In the genomic region with DNA sequence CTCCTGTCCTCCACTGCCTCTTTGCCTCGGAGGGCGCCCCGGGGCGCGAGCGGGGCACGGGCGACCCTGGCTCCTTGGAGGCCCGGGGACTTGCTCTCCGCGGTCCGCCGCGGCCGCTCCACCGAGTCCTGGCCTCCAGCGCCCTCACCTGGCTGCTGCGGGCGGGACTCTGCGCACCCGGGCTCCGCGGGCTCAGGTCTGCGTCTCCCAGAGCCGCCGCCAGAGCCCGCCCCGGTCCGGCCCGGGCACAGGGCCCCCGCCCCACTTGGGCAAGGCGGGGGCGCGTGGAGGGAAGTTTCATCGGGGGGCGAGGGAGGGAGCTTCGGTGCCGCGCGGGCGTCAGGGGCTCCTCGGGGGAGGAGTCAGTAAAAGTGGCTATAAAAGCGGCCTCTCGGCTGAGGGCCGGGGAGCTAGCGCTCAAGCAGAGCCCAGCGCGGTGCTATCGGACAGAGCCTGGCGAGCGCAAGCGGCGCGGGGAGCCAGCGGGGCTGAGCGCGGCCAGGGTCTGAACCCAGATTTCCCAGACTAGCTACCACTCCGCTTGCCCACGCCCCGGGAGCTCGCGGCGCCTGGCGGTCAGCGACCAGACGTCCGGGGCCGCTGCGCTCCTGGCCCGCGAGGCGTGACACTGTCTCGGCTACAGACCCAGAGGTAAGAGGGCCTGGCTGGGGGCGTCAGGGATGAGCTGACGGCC, we compare ENCODE assay signal across 1 cellular context.
TF ChIP-seq lines count a peak whose summit lies in the region.

A gene with protein sequence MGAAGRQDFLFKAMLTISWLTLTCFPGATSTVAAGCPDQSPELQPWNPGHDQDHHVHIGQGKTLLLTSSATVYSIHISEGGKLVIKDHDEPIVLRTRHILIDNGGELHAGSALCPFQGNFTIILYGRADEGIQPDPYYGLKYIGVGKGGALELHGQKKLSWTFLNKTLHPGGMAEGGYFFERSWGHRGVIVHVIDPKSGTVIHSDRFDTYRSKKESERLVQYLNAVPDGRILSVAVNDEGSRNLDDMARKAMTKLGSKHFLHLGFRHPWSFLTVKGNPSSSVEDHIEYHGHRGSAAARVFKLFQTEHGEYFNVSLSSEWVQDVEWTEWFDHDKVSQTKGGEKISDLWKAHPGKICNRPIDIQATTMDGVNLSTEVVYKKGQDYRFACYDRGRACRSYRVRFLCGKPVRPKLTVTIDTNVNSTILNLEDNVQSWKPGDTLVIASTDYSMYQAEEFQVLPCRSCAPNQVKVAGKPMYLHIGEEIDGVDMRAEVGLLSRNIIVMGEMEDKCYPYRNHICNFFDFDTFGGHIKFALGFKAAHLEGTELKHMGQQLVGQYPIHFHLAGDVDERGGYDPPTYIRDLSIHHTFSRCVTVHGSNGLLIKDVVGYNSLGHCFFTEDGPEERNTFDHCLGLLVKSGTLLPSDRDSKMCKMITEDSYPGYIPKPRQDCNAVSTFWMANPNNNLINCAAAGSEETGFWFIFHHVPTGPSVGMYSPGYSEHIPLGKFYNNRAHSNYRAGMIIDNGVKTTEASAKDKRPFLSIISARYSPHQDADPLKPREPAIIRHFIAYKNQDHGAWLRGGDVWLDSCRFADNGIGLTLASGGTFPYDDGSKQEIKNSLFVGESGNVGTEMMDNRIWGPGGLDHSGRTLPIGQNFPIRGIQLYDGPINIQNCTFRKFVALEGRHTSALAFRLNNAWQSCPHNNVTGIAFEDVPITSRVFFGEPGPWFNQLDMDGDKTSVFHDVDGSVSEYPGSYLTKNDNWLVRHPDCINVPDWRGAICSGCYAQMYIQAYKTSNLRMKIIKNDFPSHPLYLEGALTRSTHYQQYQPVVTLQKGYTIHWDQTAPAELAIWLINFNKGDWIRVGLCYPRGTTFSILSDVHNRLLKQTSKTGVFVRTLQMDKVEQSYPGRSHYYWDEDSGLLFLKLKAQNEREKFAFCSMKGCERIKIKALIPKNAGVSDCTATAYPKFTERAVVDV (N-terminal part only) (plus strand): TSS at position 407 of the 694 bp plus-strand sequence. CDS start 94,510 bp downstream, outside the sequence.

TF ChIP-seq in GM12878, 131 proteins besides CTCF, POLR2A, EP300 and RAD21 (continued from another document):
- TF ChIP-seq, protein P1, sequence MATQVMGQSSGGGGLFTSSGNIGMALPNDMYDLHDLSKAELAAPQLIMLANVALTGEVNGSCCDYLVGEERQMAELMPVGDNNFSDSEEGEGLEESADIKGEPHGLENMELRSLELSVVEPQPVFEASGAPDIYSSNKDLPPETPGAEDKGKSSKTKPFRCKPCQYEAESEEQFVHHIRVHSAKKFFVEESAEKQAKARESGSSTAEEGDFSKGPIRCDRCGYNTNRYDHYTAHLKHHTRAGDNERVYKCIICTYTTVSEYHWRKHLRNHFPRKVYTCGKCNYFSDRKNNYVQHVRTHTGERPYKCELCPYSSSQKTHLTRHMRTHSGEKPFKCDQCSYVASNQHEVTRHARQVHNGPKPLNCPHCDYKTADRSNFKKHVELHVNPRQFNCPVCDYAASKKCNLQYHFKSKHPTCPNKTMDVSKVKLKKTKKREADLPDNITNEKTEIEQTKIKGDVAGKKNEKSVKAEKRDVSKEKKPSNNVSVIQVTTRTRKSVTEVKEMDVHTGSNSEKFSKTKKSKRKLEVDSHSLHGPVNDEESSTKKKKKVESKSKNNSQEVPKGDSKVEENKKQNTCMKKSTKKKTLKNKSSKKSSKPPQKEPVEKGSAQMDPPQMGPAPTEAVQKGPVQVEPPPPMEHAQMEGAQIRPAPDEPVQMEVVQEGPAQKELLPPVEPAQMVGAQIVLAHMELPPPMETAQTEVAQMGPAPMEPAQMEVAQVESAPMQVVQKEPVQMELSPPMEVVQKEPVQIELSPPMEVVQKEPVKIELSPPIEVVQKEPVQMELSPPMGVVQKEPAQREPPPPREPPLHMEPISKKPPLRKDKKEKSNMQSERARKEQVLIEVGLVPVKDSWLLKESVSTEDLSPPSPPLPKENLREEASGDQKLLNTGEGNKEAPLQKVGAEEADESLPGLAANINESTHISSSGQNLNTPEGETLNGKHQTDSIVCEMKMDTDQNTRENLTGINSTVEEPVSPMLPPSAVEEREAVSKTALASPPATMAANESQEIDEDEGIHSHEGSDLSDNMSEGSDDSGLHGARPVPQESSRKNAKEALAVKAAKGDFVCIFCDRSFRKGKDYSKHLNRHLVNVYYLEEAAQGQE (IDR thresholded peaks at IDR 0.05; ENCODE audit: low read depth, low read length), result no peak
- TF ChIP-seq PAX8 (IDR thresholded peaks at IDR 0.05) (no peak), FOXK2 (IDR thresholded peaks at IDR 0.05) (no peak), ETV6 (conservative IDR thresholded peaks at IDR 0.05 in 1 of 2, IDR thresholded peaks at IDR 0.05 in 1 of 2; ENCODE audit: borderline replicate concordance in 1 of 2, low read depth in 1 of 2) (no peak), ZNF24 (IDR thresholded peaks at IDR 0.05) (no peak), SMC3 (IDR thresholded peaks at IDR 0.05; ENCODE audit: borderline replicate concordance, low read length) (peak; percentile 53; the same call in 1 of the 2 replicates), RELB (IDR thresholded peaks at IDR 0.05; ENCODE audit: low read depth) (no peak), PML (IDR thresholded peaks at IDR 0.05; ENCODE audit: low read length) (no peak), CREM (IDR thresholded peaks at IDR 0.05; ENCODE audit: low read depth) (no peak)
- TF ChIP-seq, protein P2, sequence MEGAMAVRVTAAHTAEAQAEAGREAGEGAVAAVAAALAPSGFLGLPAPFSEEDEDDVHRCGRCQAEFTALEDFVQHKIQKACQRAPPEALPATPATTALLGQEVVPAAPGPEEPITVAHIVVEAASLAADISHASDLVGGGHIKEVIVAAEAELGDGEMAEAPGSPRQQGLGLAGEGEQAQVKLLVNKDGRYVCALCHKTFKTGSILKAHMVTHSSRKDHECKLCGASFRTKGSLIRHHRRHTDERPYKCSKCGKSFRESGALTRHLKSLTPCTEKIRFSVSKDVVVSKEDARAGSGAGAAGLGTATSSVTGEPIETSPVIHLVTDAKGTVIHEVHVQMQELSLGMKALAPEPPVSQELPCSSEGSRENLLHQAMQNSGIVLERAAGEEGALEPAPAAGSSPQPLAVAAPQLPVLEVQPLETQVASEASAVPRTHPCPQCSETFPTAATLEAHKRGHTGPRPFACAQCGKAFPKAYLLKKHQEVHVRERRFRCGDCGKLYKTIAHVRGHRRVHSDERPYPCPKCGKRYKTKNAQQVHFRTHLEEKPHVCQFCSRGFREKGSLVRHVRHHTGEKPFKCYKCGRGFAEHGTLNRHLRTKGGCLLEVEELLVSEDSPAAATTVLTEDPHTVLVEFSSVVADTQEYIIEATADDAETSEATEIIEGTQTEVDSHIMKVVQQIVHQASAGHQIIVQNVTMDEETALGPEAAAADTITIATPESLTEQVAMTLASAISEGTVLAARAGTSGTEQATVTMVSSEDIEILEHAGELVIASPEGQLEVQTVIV (IDR thresholded peaks at IDR 0.05; ENCODE audit: borderline replicate concordance, partially characterized antibody), result no peak
